18 cellular contexts compared by ENCODE assay signal in genomic region chr10:11535376-11535959, GRCh38.
DNase-seq lines count a peak whose midpoint lies in the region; ATAC-seq and TF ChIP-seq lines count a peak whose summit lies in the region.
"Had no signal": no experiment of that assay in that cellular context is flagged by ENCODE, and none has a peak within 500 bp of the region (broad histone marks: within the 10 kb centered on the region; RNA-seq: fewer than 3 reads in every experiment).

No MANE protein-coding gene starts in this region.

- no peaks in the 10 kb centered on the region for H3K9me3 ChIP-seq in Karpas-422 (ENCODE audit: low read length)
- no peaks in the 10 kb centered on the region for H3K9me3 ChIP-seq in spleen
- no peaks in the 10 kb centered on the region for H3K9me3 ChIP-seq in lower lobe of right lung

- TF ChIP-seq POLR2A in spleen (IDR thresholded peaks at IDR 0.05) = no peak

- H3K4me3 Mint-ChIP-seq in activated CD4-positive, alpha-beta T cell treated with anti-CD3 and anti-CD28 coated beads, Interleukin-2, amount 10 ng/mL, durations not matched to agents 24 days and 14 days = no peak overlapping the region
- H3K4me3 Mint-ChIP-seq: activated CD4-positive, alpha-beta memory T cell treated with anti-CD3 and anti-CD28 coated beads for 36 hours; CD4-positive, alpha-beta memory T cell had no signal

- ATAC-seq in GM18517 (IDR thresholded peaks at IDR 0.05; ENCODE audit: unreplicated experiment) (peak; percentile 47), HG02588 (IDR thresholded peaks at IDR 0.05; ENCODE audit: unreplicated experiment) (peak; percentile 41), lower lobe of right lung (no peak)
- ATAC-seq: Panc1 had no signal

- H3K4me2 ChIP-seq in Karpas-422 (ENCODE audit: low read depth, low read length, poor library complexity, severe bottlenecking) = peak overlapping the region; percentile 75

- H3K4me1 ChIP-seq in Karpas-422 (ENCODE audit: low read length) (peaks cover 99% of the 10 kb centered on the region), spleen (peaks cover 17 to 97% (median 67%) of the 10 kb centered on the region in 6 donors), lower lobe of right lung (peaks cover 10% of the 10 kb centered on the region)

- no peak overlapping the region for H3K27ac Mint-ChIP-seq in activated CD4-positive, alpha-beta T cell treated with anti-CD3 and anti-CD28 coated beads, Interleukin-2, amount 10 ng/mL, durations not matched to agents 24 days and 14 days
- H3K27ac Mint-ChIP-seq: activated CD4-positive, alpha-beta memory T cell treated with anti-CD3 and anti-CD28 coated beads for 36 hours; CD4-positive, alpha-beta memory T cell had no signal

- no peaks in the 10 kb centered on the region for H3K9me2 ChIP-seq in Karpas-422 (replicated peaks; ENCODE audit: insufficient read depth, low read length)

- H3K79me2 ChIP-seq in Karpas-422 (ENCODE audit: low read length) = peaks cover 99% of the 10 kb centered on the region

- peak overlapping the region; percentile 58 for H3K9ac ChIP-seq in Karpas-422 (ENCODE audit: low read length)

- H3K4me3 ChIP-seq in Karpas-422 (ENCODE audit: low read length) = peak overlapping the region; percentile 50
- no peak overlapping the region for H3K4me3 ChIP-seq in spleen
- no peak overlapping the region for H3K4me3 ChIP-seq in lower lobe of right lung

- no peaks in the 10 kb centered on the region; the same call in 1 of the 2 replicates for H4K20me1 ChIP-seq in Karpas-422 (ENCODE audit: insufficient read depth, low read depth, low read length)

- H3K27ac ChIP-seq in Karpas-422 (ENCODE audit: low read length) = peak overlapping the region; percentile 88
- peak overlapping the region in 5 of 8 donors; percentile 21 to 65 (median 35) for H3K27ac ChIP-seq in spleen
- H3K27ac ChIP-seq in lower lobe of right lung = no peak overlapping the region

- H3K36me3 Mint-ChIP-seq in activated CD4-positive, alpha-beta T cell treated with anti-CD3 and anti-CD28 coated beads, Interleukin-2, amount 10 ng/mL, durations not matched to agents 24 days and 14 days (ENCODE audit: low read depth) = no peaks in the 10 kb centered on the region
- H3K36me3 Mint-ChIP-seq: activated CD4-positive, alpha-beta memory T cell treated with anti-CD3 and anti-CD28 coated beads for 36 hours; CD4-positive, alpha-beta memory T cell had no signal

- 64 to 67% (median 66%) methylated on average over 5 of the region's 5 CpGs for WGBS in spleen, 5 donors

- H3K27me3 ChIP-seq in Karpas-422 (ENCODE audit: low read length) (no peaks in the 10 kb centered on the region), spleen (replicated peaks in 1 of 7) (no peaks in the 10 kb centered on the region), lower lobe of right lung (ENCODE audit: low read depth) (no peaks in the 10 kb centered on the region)

- peaks cover 38% of the 10 kb centered on the region for H3K27me3 Mint-ChIP-seq in activated CD4-positive, alpha-beta T cell treated with anti-CD3 and anti-CD28 coated beads, Interleukin-2, amount 10 ng/mL, durations not matched to agents 24 days and 14 days
- H3K27me3 Mint-ChIP-seq: activated CD4-positive, alpha-beta memory T cell treated with anti-CD3 and anti-CD28 coated beads for 36 hours had no signal

- H3K4me1 Mint-ChIP-seq in activated CD4-positive, alpha-beta T cell treated with anti-CD3 and anti-CD28 coated beads, Interleukin-2, amount 10 ng/mL, durations not matched to agents 24 days and 14 days = peaks cover 7% of the 10 kb centered on the region

- DNase-seq in Karpas-422 = peak; percentile 85
- DNase-seq in spleen = no peak
- no peak for DNase-seq in DMS114 treated with DMSO at 0.1 percent for 48 hours (lab: John Stamatoyannopoulos, UW; ENCODE audit: unreplicated experiment)
- DNase-seq in lower lobe of right lung = no peak
- DNase-seq in 8988T = no peak
- no peak for DNase-seq in activated CD4-positive, alpha-beta T cell treated with anti-CD3 and anti-CD28 coated beads, Interleukin-2, amount 10 ng/mL, durations not matched to agents 24 days and 14 days
- DNase-seq: activated CD4-positive, alpha-beta memory T cell treated with anti-CD3 and anti-CD28 coated beads for 36 hours; activated effector memory CD4-positive, alpha-beta T cell treated with anti-CD3 and anti-CD28 coated beads, Interleukin-2, amount 50 U/mL, for 16 hours; CD4-positive, alpha-beta memory T cell; GF-D8; NCI-H1048; NCI-H2227 treated with DMSO at 0.1 percent for 48 hours; occipital lobe; stimulated activated CD4-positive, alpha-beta T cell treated with anti-CD3 and anti-CD28 coated beads, Interleukin-12 subunit alpha, Interleukin-12 subunit beta, amount 100 ng/mL, for 4 hours; T-helper 2 cell had no signal

- TF ChIP-seq CTCF in spleen (IDR thresholded peaks at IDR 0.05 in 8 of 11, conservative IDR thresholded peaks at IDR 0.05 in 3 of 11) (no peak), lower lobe of right lung (IDR thresholded peaks at IDR 0.05) (no peak)

- H3K9me3 Mint-ChIP-seq in activated CD4-positive, alpha-beta T cell treated with anti-CD3 and anti-CD28 coated beads, Interleukin-2, amount 10 ng/mL, durations not matched to agents 24 days and 14 days = no peaks in the 10 kb centered on the region
- H3K9me3 Mint-ChIP-seq: activated CD4-positive, alpha-beta memory T cell treated with anti-CD3 and anti-CD28 coated beads for 36 hours; CD4-positive, alpha-beta memory T cell had no signal

- intact Hi-C loops in spleen (cut with DNase I; ENCODE audit: low total_unique reads) = no loop called here
- intact Hi-C loops in lower lobe of right lung (cut with DNase I) = no loop called here
- intact Hi-C loops in activated CD4-positive, alpha-beta T cell treated with anti-CD3 and anti-CD28 coated beads, Interleukin-2, amount 10 ng/mL, durations not matched to agents 24 days and 14 days (cut with micrococcal nuclease) = no loop called here

- H2AFZ ChIP-seq in Karpas-422 (ENCODE audit: low read length) = no peak overlapping the region

- H3K36me3 ChIP-seq in Karpas-422 (ENCODE audit: insufficient read depth, low read length) = no peaks in the 10 kb centered on the region; the same call in 1 of the 2 replicates
- no peaks in the 10 kb centered on the region for H3K36me3 ChIP-seq in spleen
- no peaks in the 10 kb centered on the region for H3K36me3 ChIP-seq in lower lobe of right lung

Comparison
In these comparisons a context has a peak if more than half of its experiments do, and no peak if none do; other contexts are left out.
1. ATAC-seq: peak in GM18517 (single experiment) and HG02588 (single experiment); none in lower lobe of right lung (0 of 2).